In the genomic region with DNA sequence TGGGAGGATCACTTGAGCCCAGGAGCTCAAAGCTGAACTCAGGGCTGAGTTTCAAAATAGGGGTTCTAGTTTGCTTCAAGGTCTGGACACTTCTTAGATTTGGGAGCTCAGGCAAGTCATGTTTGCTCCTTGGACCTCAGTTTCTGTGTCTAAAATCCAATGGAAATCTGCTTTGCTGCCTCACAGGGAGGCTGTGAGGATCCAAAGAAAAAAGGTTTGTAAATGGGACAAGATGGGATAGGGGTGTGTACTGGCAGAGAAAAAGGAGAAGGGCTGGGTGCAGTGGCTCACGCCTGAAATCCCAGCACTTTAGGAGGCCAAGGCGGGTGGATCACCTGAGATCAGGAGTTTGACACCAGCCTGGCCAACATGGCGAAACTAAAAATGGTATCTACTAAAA, we compare ENCODE assay signal across 15 cellular contexts.
"Had no signal": no experiment of that assay in that cellular context is flagged by ENCODE, and none has a peak within 500 bp of the region (broad histone marks: within the 10 kb centered on the region; RNA-seq: fewer than 3 reads in every experiment).

No MANE protein-coding gene starts in this region.

- DNase-seq: cerebellar nuclear complex; effector CD8-positive, alpha-beta T cell; hypothalamus; left ventricle myocardium inferior; mesenchymal stem cell; naive thymus-derived CD4-positive, alpha-beta T cell; nephron progenitor cell; psoas muscle; retina; small intestine; stimulated activated CD4-positive, alpha-beta T cell treated with anti-CD3 and anti-CD28 coated beads, Interleukin-12 subunit alpha, Interleukin-12 subunit beta, amount 100 ng/mL, for 4 hours; stimulated activated naive CD4-positive, alpha-beta T cell; trophoblast cell had no signal

- H3K27me3 ChIP-seq: heart right ventricle had no signal

- ATAC-seq: naive thymus-derived CD4-positive, alpha-beta T cell had no signal

- H3K9me3 ChIP-seq: heart right ventricle, left ventricle myocardium inferior, psoas muscle had no signal

- H3K4me3 ChIP-seq: heart right ventricle, left ventricle myocardium inferior, lung, psoas muscle had no signal

- H3K4me1 ChIP-seq: psoas muscle had no signal

- H3K36me3 ChIP-seq: heart right ventricle, left ventricle myocardium inferior had no signal

- H3K27ac ChIP-seq: psoas muscle had no signal
